ENCODE assay signal across 8 cellular contexts in genomic region chr11:20363149-20363499, GRCh38. TPM values are rescaled to one million over a fixed set of nuclear protein-coding genes. Genes with fewer than 3 reads are reported as not detected.
DNase-seq lines count a peak whose midpoint lies in the region; ATAC-seq and TF ChIP-seq lines count a peak whose summit lies in the region.

No MANE protein-coding gene starts in this region.

- in situ Hi-C loops in mammary epithelial cell (cut with MboI; ENCODE audit: low sequenced_read_pairs in 2 of 2), result no loop called here

- H3K4me1 ChIP-seq in BLaER1 treated with 17β-estradiol and CSF1 and Interleukin-3, amounts not matched to agents 10 nM and 100 nM, result peaks cover 11 to 47% (median 34%) of the 10 kb centered on the region in 10 experiments
- peaks cover 25% of the 10 kb centered on the region for H3K4me1 ChIP-seq in mammary epithelial cell (ENCODE audit: insufficient read depth, low read length)

- no peaks in the 10 kb centered on the region for H3K9me3 ChIP-seq in BLaER1 treated with 17β-estradiol and CSF1 and Interleukin-3, amounts not matched to agents 10 nM and 100 nM (replicated peaks in 1 of 11)
- H3K9me3 ChIP-seq in mammary epithelial cell (replicated peaks; ENCODE audit: insufficient read depth, low read length), result no peaks in the 10 kb centered on the region

- peak overlapping the region; percentile 76 to 91 (median 85); a peak in 19 of 22 replicates for H3K9ac ChIP-seq in BLaER1 treated with 17β-estradiol and CSF1 and Interleukin-3, amounts not matched to agents 10 nM and 100 nM
- H3K9ac ChIP-seq in mammary epithelial cell (ENCODE audit: insufficient read depth, low read length), result no peak overlapping the region

- POLR2A ChIA-PET in naive thymus-derived CD8-positive, alpha-beta T cell (lab: Charles Lee), result interaction anchor here (0.5 to 1.8 kb wide), 4 partner anchors 18 to 269 kb away, joined by 3 to 12 read pairs (median 4); no protein-coding TSS in a partner anchor
- POLR2A ChIA-PET in GM10248 (lab: Yijun Ruan, JAX), result no interaction called here

- peaks cover 0 to 14% (median 8%) of the 10 kb centered on the region in 3 donors for H3K36me3 Mint-ChIP-seq in naive thymus-derived CD8-positive, alpha-beta T cell

- intact Hi-C loops in mammary epithelial cell (cut with micrococcal nuclease) (no loop called here), posterior cingulate gyrus (cut with DNase I) (loop anchor here (1.0 kb wide), 1 partner anchor 24 kb away; the partner anchor contains the start of gene PRMT3)

- CTCF ChIA-PET in mammary epithelial cell (lab: Charles Lee; ENCODE audit: low non-redundant PET), result no interaction called here
- CTCF ChIA-PET in GM10248 (lab: Yijun Ruan, JAX), result interaction anchor here (1.9 to 4.0 kb wide), 2 partner anchors 9 to 10 kb away, joined by 6 to 27 read pairs; no protein-coding TSS in a partner anchor

- ATAC-seq in HG02623 (IDR thresholded peaks at IDR 0.05; ENCODE audit: unreplicated experiment), result peak; percentile 6
- no peak for ATAC-seq in naive thymus-derived CD8-positive, alpha-beta T cell
- no peak for ATAC-seq in HG03342 (IDR thresholded peaks at IDR 0.05; ENCODE audit: unreplicated experiment)

- BruUV-seq in mammary epithelial cell (replicated peaks; lab: Mats Ljungman, UMichigan), result no TSS peak

- H4K20me1 ChIP-seq in BLaER1 treated with 17β-estradiol and CSF1 and Interleukin-3, amounts not matched to agents 10 nM and 100 nM, result no peaks in the 10 kb centered on the region
- H4K20me1 ChIP-seq in mammary epithelial cell (ENCODE audit: insufficient read depth, low read length), result no peaks in the 10 kb centered on the region

- H2AFZ ChIP-seq in mammary epithelial cell (ENCODE audit: low read depth, low read length), result peak overlapping the region; percentile 84

- DNase-seq in mammary epithelial cell (no peak), posterior cingulate gyrus (no peak), GM10248 (ENCODE audit: extremely low spot score) (no peak), NCI-H69 (lab: John Stamatoyannopoulos, UW) (no peak)
- DNase-seq in naive thymus-derived CD8-positive, alpha-beta T cell, result no peak

- dilution Hi-C loops in mammary epithelial cell (cut with HindIII; ENCODE audit: low sequenced_read_pairs), result no loop called here

- peak overlapping the region; percentile 71 to 92 (median 77) for H3K4me3 ChIP-seq in BLaER1 treated with 17β-estradiol and CSF1 and Interleukin-3, amounts not matched to agents 10 nM and 100 nM
- H3K4me3 ChIP-seq in mammary epithelial cell (replicated peaks in 1 of 3; ENCODE audit: insufficient read depth in 1 of 3, low read depth in 2 of 3, low read length in 3 of 3), result peak overlapping the region in 2 of 3 experiments; percentile 56 to 69

- H3K4me1 Mint-ChIP-seq in naive thymus-derived CD8-positive, alpha-beta T cell, result peaks cover 28 to 63% (median 58%) of the 10 kb centered on the region in 4 donors

- H3K27ac ChIP-seq in BLaER1 treated with 17β-estradiol and CSF1 and Interleukin-3, amounts not matched to agents 10 nM and 100 nM, result peak overlapping the region in 10 of 11 experiments; percentile 77 to 93 (median 86); a peak in 18 of 22 replicates
- no peak overlapping the region for H3K27ac ChIP-seq in mammary epithelial cell (ENCODE audit: insufficient read depth, low read depth, low read length)

- H3K79me2 ChIP-seq in mammary epithelial cell (ENCODE audit: insufficient read depth, low read length), result peaks cover 7% of the 10 kb centered on the region

- H3K36me3 ChIP-seq in BLaER1 treated with 17β-estradiol and CSF1 and Interleukin-3, amounts not matched to agents 10 nM and 100 nM, result peaks cover 0 to 4% (median 0%) of the 10 kb centered on the region in 11 experiments; a peak in 3 of 22 replicates
- no peaks in the 10 kb centered on the region for H3K36me3 ChIP-seq in mammary epithelial cell (ENCODE audit: insufficient read depth, low read length)

- no peaks in the 10 kb centered on the region for H3K9me3 Mint-ChIP-seq in naive thymus-derived CD8-positive, alpha-beta T cell

- H3K27me3 Mint-ChIP-seq in naive thymus-derived CD8-positive, alpha-beta T cell, result no peaks in the 10 kb centered on the region

- TF ChIP-seq CTCF in mammary epithelial cell (conservative IDR thresholded peaks at IDR 0.05 in 1 of 2, IDR thresholded peaks at IDR 0.05 in 1 of 2; ENCODE audit: extremely low read depth in 1 of 2, insufficient read depth in 1 of 2, low read depth in 1 of 2, low read length in 2 of 2), result no peak
- no peak for TF ChIP-seq CTCF in GM10248 (IDR thresholded peaks at IDR 0.05; ENCODE audit: control extremely low read depth, extremely low read depth, low read depth, missing control alignments)

- WGBS in mammary epithelial cell (ENCODE audit: low coverage, missing lambda C conversion rate), result 72% methylated on average over 2 of the region's 2 CpGs

- H3K4me3 Mint-ChIP-seq in naive thymus-derived CD8-positive, alpha-beta T cell, result peak overlapping the region; percentile 84 to 97 (median 88)

- peaks cover 0 to 24% (median 10%) of the 10 kb centered on the region in 11 experiments; a peak in 12 of 22 replicates for H3K27me3 ChIP-seq in BLaER1 treated with 17β-estradiol and CSF1 and Interleukin-3, amounts not matched to agents 10 nM and 100 nM
- no peaks in the 10 kb centered on the region for H3K27me3 ChIP-seq in mammary epithelial cell (ENCODE audit: insufficient read depth, low read length)

- H3K4me2 ChIP-seq in BLaER1 treated with 17β-estradiol and CSF1 and Interleukin-3, amounts not matched to agents 10 nM and 100 nM, result peak overlapping the region; percentile 82 to 96 (median 93)
- H3K4me2 ChIP-seq in mammary epithelial cell (ENCODE audit: insufficient read depth, low read depth, low read length), result peak overlapping the region; percentile 96

- peak overlapping the region; percentile 73 to 98 (median 94) for H3K27ac Mint-ChIP-seq in naive thymus-derived CD8-positive, alpha-beta T cell

RNA-seq across cellular contexts. Expression of gene HTATIP2, which starts 0.4 kb away (rescaled TPM):
- total RNA-seq in mammary epithelial cell, result 10 to 100 TPM; 24.3 to 64.8 TPM
- polyA plus RNA-seq in mammary epithelial cell, result 25.7 TPM
- polyA minus RNA-seq in mammary epithelial cell, result 52.1 TPM
- total RNA-seq in naive thymus-derived CD8-positive, alpha-beta T cell, result 10 to 100 TPM; 44.0 to 47.0 TPM
- polyA plus RNA-seq in naive thymus-derived CD8-positive, alpha-beta T cell, result 10 to 100 TPM; 52.8 to 54.4 (median 53.0) TPM

RNA-seq across cellular contexts. Expression of gene PRMT3, which starts 24.4 kb away (rescaled TPM):
- total RNA-seq in mammary epithelial cell, result 10 to 100 TPM; 23.3 to 26.3 TPM
- 13.7 TPM for polyA plus RNA-seq in mammary epithelial cell
- polyA minus RNA-seq in mammary epithelial cell, result 12.9 TPM
- total RNA-seq in naive thymus-derived CD8-positive, alpha-beta T cell, result 10 to 100 TPM; 17.8 to 19.1 TPM
- 1 to 10 TPM; 6.5 to 8.7 (median 7.4) TPM for polyA plus RNA-seq in naive thymus-derived CD8-positive, alpha-beta T cell
